ENCODE assay signal across 9 cellular contexts in the genomic region with DNA sequence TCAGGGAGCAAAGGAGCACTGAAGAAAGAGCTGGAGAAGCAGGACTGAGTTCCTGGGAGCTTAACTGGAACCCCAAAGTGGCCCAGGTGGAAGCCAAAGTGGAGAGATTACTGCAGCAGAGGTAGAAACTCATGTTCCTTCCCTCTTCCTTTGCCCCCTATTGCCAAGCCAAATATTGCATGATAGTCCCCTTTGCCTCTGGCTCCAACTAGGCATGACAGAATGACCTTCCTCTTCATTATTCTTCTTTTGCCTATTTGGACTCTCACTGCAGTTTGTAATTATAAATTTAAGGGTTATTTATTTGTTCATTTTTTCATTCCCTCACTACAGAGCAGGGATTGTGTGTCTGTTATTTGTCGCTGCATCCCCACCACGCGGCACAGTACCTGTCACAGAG. TPM values are rescaled to one million over a fixed set of nuclear protein-coding genes. Genes with fewer than 3 reads are reported as not detected.
"Had no signal": no experiment of that assay in that cellular context is flagged by ENCODE, and none has a peak within 500 bp of the region (broad histone marks: within the 10 kb centered on the region; RNA-seq: fewer than 3 reads in every experiment).

No MANE protein-coding gene starts in this region.

- H3K27ac ChIP-seq: HL-60, KMS-11 had no signal

- H3K4me2 ChIP-seq: KMS-11 had no signal

- DNase-seq: IMR-90, KBM-7, KG1 had no signal

- H3K9ac ChIP-seq: KMS-11 had no signal

- H3K4me3 ChIP-seq: K562 had no signal

- ATAC-seq: K562 had no signal

- FAIRE-seq: HTR-8/SVneo, K562 had no signal

RNA-seq across cellular contexts. Expression of gene SPANXB1, which starts 22.1 kb away (rescaled TPM):
- total RNA-seq: HT-29, IMR-90 had no signal
- polyA plus RNA-seq: IgD-negative memory B cell, IMR-90 had no signal
